8 cellular contexts compared by ENCODE assay signal in the genomic region with DNA sequence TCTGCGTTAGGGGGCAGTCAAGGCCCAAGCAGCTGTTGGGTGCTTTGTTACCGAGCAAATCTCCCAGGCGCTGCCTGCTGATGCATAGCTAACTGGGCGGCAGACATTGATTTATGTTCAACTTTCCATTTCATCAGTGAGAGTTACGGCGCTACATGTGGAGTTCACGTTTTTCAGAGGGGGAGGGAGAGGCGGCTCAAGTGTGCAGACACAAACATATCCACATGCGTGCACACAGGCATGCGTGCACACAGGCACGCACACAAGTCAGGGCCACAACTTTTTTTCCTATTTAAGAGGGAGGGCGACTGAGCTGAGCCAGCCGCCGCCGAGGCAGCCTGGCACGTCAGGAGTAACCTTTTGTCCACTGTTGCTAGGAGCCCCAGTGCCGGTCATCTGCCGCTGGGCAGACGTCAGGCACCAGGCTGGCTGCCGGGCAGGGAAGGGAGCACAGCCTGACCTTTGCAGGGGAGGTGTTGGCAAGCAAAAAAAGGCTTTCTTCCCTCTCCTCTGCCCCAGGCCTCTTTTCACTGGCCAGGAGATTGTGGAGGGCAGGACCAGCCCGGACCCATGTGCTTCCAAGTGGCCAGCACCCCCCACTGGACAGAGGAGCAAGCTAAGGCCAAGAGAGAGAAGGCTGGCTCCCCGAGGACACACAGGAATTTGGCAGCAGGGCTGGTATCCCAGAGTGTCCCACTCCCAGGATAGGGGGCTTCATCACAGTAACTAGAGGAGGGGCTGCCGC.
A peak's percentile ranks its signal among the peaks of the same experiment; 100 is the strongest.
DNase-seq lines count a peak whose midpoint lies in the region; ATAC-seq and TF ChIP-seq lines count a peak whose summit lies in the region.

No MANE protein-coding gene starts in this region.

- TF ChIP-seq CTCF in WTC11 (IDR thresholded peaks at IDR 0.05) = no peak

- CTCF ChIA-PET in WTC11 (lab: Charles Lee) = interaction anchor here (0.6 to 7.4 kb wide), 28 partner anchors 9 to 519 kb away, joined by 3 to 59 read pairs (median 4); a partner anchor contains a TSS

- peak; percentile 67 for ATAC-seq in WTC11
- peak; percentile 57 for ATAC-seq in Right ventricle myocardium superior (ENCODE audit: poor library complexity)
- no peak for ATAC-seq in HG03469 (IDR thresholded peaks at IDR 0.05; ENCODE audit: unreplicated experiment)
- ATAC-seq in HG02571 (IDR thresholded peaks at IDR 0.05; ENCODE audit: unreplicated experiment) = no peak
- no peak for ATAC-seq in HG03565 (IDR thresholded peaks at IDR 0.05; ENCODE audit: unreplicated experiment)

- H3K27ac Mint-ChIP-seq in WTC11 = peak overlapping the region; percentile 75

- H3K9me3 Mint-ChIP-seq in WTC11 = no peaks in the 10 kb centered on the region

- peak; percentile 90 for TF ChIP-seq RAD21 in Ishikawa (IDR thresholded peaks at IDR 0.05; ENCODE audit: low read depth)

- POLR2A ChIA-PET in WTC11 (lab: Charles Lee) = interaction anchor here (1.7 kb wide), 1 partner anchor 37 kb away, joined by 5 read pairs; no protein-coding TSS in a partner anchor

- TF ChIP-seq EP300 in Ishikawa (IDR thresholded peaks at IDR 0.05; ENCODE audit: borderline replicate concordance) = peak; percentile 90

- no peak overlapping the region for H3K4me3 Mint-ChIP-seq in WTC11

- DNase-seq in AG20443 (ENCODE audit: low spot score) (peak; percentile 92), WTC11 (ENCODE audit: low spot score) (peak; percentile 52), Right ventricle myocardium superior (peak; percentile 72), posterior cingulate gyrus (peak; percentile 62 to 97 (median 76))

- peaks cover 6% of the 10 kb centered on the region for H3K36me3 Mint-ChIP-seq in WTC11

- peaks cover 49% of the 10 kb centered on the region for H3K4me1 Mint-ChIP-seq in WTC11

- intact Hi-C loops in Right ventricle myocardium superior (cut with DNase I) = loop anchor here (10.0 kb wide), 3 partner anchors 82 to 148 kb away; a partner anchor contains a TSS
- intact Hi-C loops in posterior cingulate gyrus (cut with DNase I) = loop anchor here (1.0 to 5.0 kb wide), 3 partner anchors 88 to 215 kb away; a partner anchor contains a TSS

- no peaks in the 10 kb centered on the region for H3K27me3 Mint-ChIP-seq in WTC11 (ENCODE audit: low read depth)

TF ChIP-seq in Ishikawa, 13 proteins besides CTCF, POLR2A, EP300 and RAD21 (continues in another document):
- TF ChIP-seq, protein P1, sequence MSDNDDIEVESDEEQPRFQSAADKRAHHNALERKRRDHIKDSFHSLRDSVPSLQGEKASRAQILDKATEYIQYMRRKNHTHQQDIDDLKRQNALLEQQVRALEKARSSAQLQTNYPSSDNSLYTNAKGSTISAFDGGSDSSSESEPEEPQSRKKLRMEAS (IDR thresholded peaks at IDR 0.05) = peak; percentile 91
- TF ChIP-seq CEBPB (IDR thresholded peaks at IDR 0.05) = peak; percentile 75; the same call in 1 of the 2 replicates
- TF ChIP-seq, protein P2, sequence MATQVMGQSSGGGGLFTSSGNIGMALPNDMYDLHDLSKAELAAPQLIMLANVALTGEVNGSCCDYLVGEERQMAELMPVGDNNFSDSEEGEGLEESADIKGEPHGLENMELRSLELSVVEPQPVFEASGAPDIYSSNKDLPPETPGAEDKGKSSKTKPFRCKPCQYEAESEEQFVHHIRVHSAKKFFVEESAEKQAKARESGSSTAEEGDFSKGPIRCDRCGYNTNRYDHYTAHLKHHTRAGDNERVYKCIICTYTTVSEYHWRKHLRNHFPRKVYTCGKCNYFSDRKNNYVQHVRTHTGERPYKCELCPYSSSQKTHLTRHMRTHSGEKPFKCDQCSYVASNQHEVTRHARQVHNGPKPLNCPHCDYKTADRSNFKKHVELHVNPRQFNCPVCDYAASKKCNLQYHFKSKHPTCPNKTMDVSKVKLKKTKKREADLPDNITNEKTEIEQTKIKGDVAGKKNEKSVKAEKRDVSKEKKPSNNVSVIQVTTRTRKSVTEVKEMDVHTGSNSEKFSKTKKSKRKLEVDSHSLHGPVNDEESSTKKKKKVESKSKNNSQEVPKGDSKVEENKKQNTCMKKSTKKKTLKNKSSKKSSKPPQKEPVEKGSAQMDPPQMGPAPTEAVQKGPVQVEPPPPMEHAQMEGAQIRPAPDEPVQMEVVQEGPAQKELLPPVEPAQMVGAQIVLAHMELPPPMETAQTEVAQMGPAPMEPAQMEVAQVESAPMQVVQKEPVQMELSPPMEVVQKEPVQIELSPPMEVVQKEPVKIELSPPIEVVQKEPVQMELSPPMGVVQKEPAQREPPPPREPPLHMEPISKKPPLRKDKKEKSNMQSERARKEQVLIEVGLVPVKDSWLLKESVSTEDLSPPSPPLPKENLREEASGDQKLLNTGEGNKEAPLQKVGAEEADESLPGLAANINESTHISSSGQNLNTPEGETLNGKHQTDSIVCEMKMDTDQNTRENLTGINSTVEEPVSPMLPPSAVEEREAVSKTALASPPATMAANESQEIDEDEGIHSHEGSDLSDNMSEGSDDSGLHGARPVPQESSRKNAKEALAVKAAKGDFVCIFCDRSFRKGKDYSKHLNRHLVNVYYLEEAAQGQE (IDR thresholded peaks at IDR 0.05; ENCODE audit: low read depth) = no peak
- TF ChIP-seq CREB1 (IDR thresholded peaks at IDR 0.05; ENCODE audit: low read depth) = no peak; the same call in 1 of the 2 replicates
- TF ChIP-seq NFIC (IDR thresholded peaks at IDR 0.05) = peak; percentile 77
- TF ChIP-seq EGR1 (IDR thresholded peaks at IDR 0.05) = peak; percentile 32; the same call in 1 of the 2 replicates
- no peak for TF ChIP-seq TAF1 (IDR thresholded peaks at IDR 0.05; ENCODE audit: low read depth)
- 0 out of 2 replicates have a peak, but pooled peaks have one; percentile 38 for TF ChIP-seq YY1 (IDR thresholded peaks at IDR 0.05; ENCODE audit: low read depth)
- TF ChIP-seq TEAD4 (IDR thresholded peaks at IDR 0.05) = peak; percentile 76
- peak; percentile 61; the same call in 1 of the 2 replicates for TF ChIP-seq ZBTB7A (IDR thresholded peaks at IDR 0.05; ENCODE audit: low read depth)
- TF ChIP-seq, protein P3, sequence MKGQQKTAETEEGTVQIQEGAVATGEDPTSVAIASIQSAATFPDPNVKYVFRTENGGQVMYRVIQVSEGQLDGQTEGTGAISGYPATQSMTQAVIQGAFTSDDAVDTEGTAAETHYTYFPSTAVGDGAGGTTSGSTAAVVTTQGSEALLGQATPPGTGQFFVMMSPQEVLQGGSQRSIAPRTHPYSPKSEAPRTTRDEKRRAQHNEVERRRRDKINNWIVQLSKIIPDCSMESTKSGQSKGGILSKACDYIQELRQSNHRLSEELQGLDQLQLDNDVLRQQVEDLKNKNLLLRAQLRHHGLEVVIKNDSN (IDR thresholded peaks at IDR 0.05) = peak; percentile 54
- TF ChIP-seq FOXM1 (IDR thresholded peaks at IDR 0.05; ENCODE audit: borderline replicate concordance, low read depth) = peak; percentile 78; the same call in 1 of the 2 replicates

TF ChIP-seq in WTC11, 78 proteins besides CTCF, POLR2A, EP300 and RAD21:
- TF ChIP-seq SP1 (CRISPR knock-in tag; conservative IDR thresholded peaks at IDR 0.05) (no peak), ZNF416 (CRISPR knock-in tag; IDR thresholded peaks at IDR 0.05) (0 out of 2 replicates have a peak, but pooled peaks have one; percentile 76), ZNF121 (CRISPR knock-in tag; IDR thresholded peaks at IDR 0.05) (peak; percentile 81)
- TF ChIP-seq, protein P1 (CRISPR knock-in tag; IDR thresholded peaks at IDR 0.05) = no peak

Comparison
In these comparisons a context has a peak if more than half of its experiments do, and no peak if none do; other contexts are left out.
1. ATAC-seq: peak in WTC11 (single experiment) and Right ventricle myocardium superior (single experiment); none in HG03469 (single experiment), HG02571 (single experiment) and HG03565 (single experiment).
2. Peak in every context shown above with its lines, with median percentiles within 50 percentile points of each other: DNase-seq.